In genomic region chr2:10814571-10815331, GRCh38 we compare ENCODE assay signal across 14 cellular contexts. TPM values are rescaled to one million over a fixed set of nuclear protein-coding genes. Genes with fewer than 3 reads are reported as not detected.
DNase-seq lines count a peak whose midpoint lies in the region; ATAC-seq and TF ChIP-seq lines count a peak whose summit lies in the region.
"Had no signal": no experiment of that assay in that cellular context is flagged by ENCODE, and none has a peak within 500 bp of the region (broad histone marks: within the 10 kb centered on the region; RNA-seq: fewer than 3 reads in every experiment).

No MANE protein-coding gene starts in this region.

- H3K4me3 ChIP-seq in mammary epithelial cell (replicated peaks in 1 of 3; ENCODE audit: insufficient read depth in 1 of 3, low read depth in 2 of 3, low read length in 3 of 3): no peak overlapping the region
- H3K4me3 ChIP-seq in breast epithelium: no peak overlapping the region

- CTCF ChIA-PET in mammary epithelial cell (lab: Charles Lee; ENCODE audit: low non-redundant PET): no interaction called here

- intact Hi-C loops in mammary epithelial cell (cut with micrococcal nuclease): no loop called here
- intact Hi-C loops in breast epithelium (cut with DNase I; ENCODE audit: low total_unique reads): no loop called here

- H3K36me3 Mint-ChIP-seq in glutamatergic neuron (ENCODE audit: unreplicated experiment): no peaks in the 10 kb centered on the region
- H3K36me3 Mint-ChIP-seq in stimulated activated naive B cell treated with anti-CD40 and anti-IgM and Interleukin-4, amounts not matched to agents 10 μg/mL and 1 μg/mL and 100 μg/mL, for 72 hours: peaks cover 5 to 22% of the 10 kb centered on the region in 2 donors

- peaks cover 10% of the 10 kb centered on the region for H3K27me3 Mint-ChIP-seq in glutamatergic neuron (ENCODE audit: unreplicated experiment)
- peaks cover 9 to 10% of the 10 kb centered on the region in 2 donors for H3K27me3 Mint-ChIP-seq in stimulated activated naive B cell treated with anti-CD40 and anti-IgM and Interleukin-4, amounts not matched to agents 10 μg/mL and 1 μg/mL and 100 μg/mL, for 72 hours

- no peaks in the 10 kb centered on the region for H4K20me1 ChIP-seq in mammary epithelial cell (ENCODE audit: insufficient read depth, low read length)

- H3K79me2 ChIP-seq in mammary epithelial cell (ENCODE audit: insufficient read depth, low read length): peaks cover 28% of the 10 kb centered on the region

- BruUV-seq in mammary epithelial cell (replicated peaks; lab: Mats Ljungman, UMichigan): no TSS peak

- peaks cover 8% of the 10 kb centered on the region for H3K9me3 Mint-ChIP-seq in glutamatergic neuron (ENCODE audit: unreplicated experiment)
- H3K9me3 Mint-ChIP-seq in stimulated activated naive B cell treated with anti-CD40 and anti-IgM and Interleukin-4, amounts not matched to agents 10 μg/mL and 1 μg/mL and 100 μg/mL, for 72 hours: no peaks in the 10 kb centered on the region
- H3K9me3 Mint-ChIP-seq: activated T-cell treated with anti-CD3 and anti-CD28 coated beads, Interleukin-2, amount 50 U/mL, for 24 hours; T-helper 2 cell treated with Interferon-gamma antibody and Interleukin-4, amounts not matched to agents 5 μg/mL and 100 μg/mL, for 36 hours had no signal

- DNase-seq in mammary epithelial cell: no peak
- DNase-seq in breast epithelium (ENCODE audit: low spot score in 2 of 2): no peak
- peak; percentile 32 for DNase-seq in SK-MEL-5 (ENCODE audit: low read depth, low spot score)
- DNase-seq in glutamatergic neuron: no peak
- DNase-seq in stimulated activated naive B cell treated with anti-CD40 and anti-IgM and Interleukin-4, amounts not matched to agents 10 μg/mL and 1 μg/mL and 100 μg/mL, for 72 hours: no peak
- no peak for DNase-seq in cerebellar nuclear complex (lab: John Stamatoyannopoulos, UW)
- DNase-seq in RKO (ENCODE audit: low spot score): no peak
- DNase-seq: activated T-cell treated with anti-CD3 and anti-CD28 coated beads, Interleukin-2, amount 50 U/mL, for 24 hours; foreskin keratinocyte; H7; NCI-H1048; NCI-H748 treated with DMSO at 0.1 percent for 48 hours had no signal

- H3K36me3 ChIP-seq in mammary epithelial cell (ENCODE audit: insufficient read depth, low read length) (no peaks in the 10 kb centered on the region), breast epithelium (no peaks in the 10 kb centered on the region)

- no peak for TF ChIP-seq POLR2A in breast epithelium (IDR thresholded peaks at IDR 0.05)

- WGBS in mammary epithelial cell (ENCODE audit: low coverage, missing lambda C conversion rate): 71% methylated on average over 14 of the region's 16 CpGs

- no peaks in the 10 kb centered on the region for H3K27me3 ChIP-seq in mammary epithelial cell (ENCODE audit: insufficient read depth, low read length)
- H3K27me3 ChIP-seq in breast epithelium: no peaks in the 10 kb centered on the region

- H3K4me2 ChIP-seq in mammary epithelial cell (ENCODE audit: insufficient read depth, low read depth, low read length): no peak overlapping the region

- no peak overlapping the region for H3K9ac ChIP-seq in mammary epithelial cell (ENCODE audit: insufficient read depth, low read length)

- peaks cover 21% of the 10 kb centered on the region for H3K4me1 Mint-ChIP-seq in glutamatergic neuron (ENCODE audit: low read depth, unreplicated experiment)
- peaks cover 15 to 25% of the 10 kb centered on the region in 2 donors for H3K4me1 Mint-ChIP-seq in stimulated activated naive B cell treated with anti-CD40 and anti-IgM and Interleukin-4, amounts not matched to agents 10 μg/mL and 1 μg/mL and 100 μg/mL, for 72 hours

- ATAC-seq in stimulated activated naive B cell treated with anti-CD40 and anti-IgM and Interleukin-4, amounts not matched to agents 10 μg/mL and 1 μg/mL and 100 μg/mL, for 72 hours (replicated peaks): no peak
- ATAC-seq in HG03196 (IDR thresholded peaks at IDR 0.05; ENCODE audit: unreplicated experiment): no peak
- ATAC-seq: foreskin keratinocyte had no signal

- dilution Hi-C loops in mammary epithelial cell (cut with HindIII; ENCODE audit: low sequenced_read_pairs): loop anchor here (5.0 kb wide), 1 partner anchor 32 kb away; no protein-coding TSS in a partner anchor

- in situ Hi-C loops in mammary epithelial cell (cut with MboI; ENCODE audit: low sequenced_read_pairs in 2 of 2) (no loop called here), SK-MEL-5 (cut with HindIII; ENCODE audit: low pct_unique_long_range_greater_than_20kb, low sequenced_read_pairs) (no loop called here)

- peaks cover 13% of the 10 kb centered on the region for H3K4me1 ChIP-seq in mammary epithelial cell (ENCODE audit: insufficient read depth, low read length)
- no peaks in the 10 kb centered on the region for H3K4me1 ChIP-seq in breast epithelium

- H3K9me3 ChIP-seq in mammary epithelial cell (replicated peaks; ENCODE audit: insufficient read depth, low read length) (no peaks in the 10 kb centered on the region), breast epithelium (no peaks in the 10 kb centered on the region)

- no peak overlapping the region for H3K27ac Mint-ChIP-seq in glutamatergic neuron (ENCODE audit: unreplicated experiment)
- peak overlapping the region; percentile 20 for H3K27ac Mint-ChIP-seq in stimulated activated naive B cell treated with anti-CD40 and anti-IgM and Interleukin-4, amounts not matched to agents 10 μg/mL and 1 μg/mL and 100 μg/mL, for 72 hours
- H3K27ac Mint-ChIP-seq: activated T-cell treated with anti-CD3 and anti-CD28 coated beads, Interleukin-2, amount 50 U/mL, for 24 hours; T-helper 2 cell treated with Interferon-gamma antibody and Interleukin-4, amounts not matched to agents 5 μg/mL and 100 μg/mL, for 36 hours had no signal

- H2AFZ ChIP-seq in mammary epithelial cell (ENCODE audit: low read depth, low read length): peak overlapping the region; percentile 50

- H3K27ac ChIP-seq in mammary epithelial cell (ENCODE audit: insufficient read depth, low read depth, low read length) (no peak overlapping the region), breast epithelium (peak overlapping the region in 1 of 2 donors; percentile 21)
- H3K27ac ChIP-seq: foreskin keratinocyte had no signal

- H3K4me3 Mint-ChIP-seq in glutamatergic neuron (ENCODE audit: unreplicated experiment): peak overlapping the region; percentile 70
- no peak overlapping the region for H3K4me3 Mint-ChIP-seq in stimulated activated naive B cell treated with anti-CD40 and anti-IgM and Interleukin-4, amounts not matched to agents 10 μg/mL and 1 μg/mL and 100 μg/mL, for 72 hours
- H3K4me3 Mint-ChIP-seq: activated T-cell treated with anti-CD3 and anti-CD28 coated beads, Interleukin-2, amount 50 U/mL, for 24 hours had no signal

- no peak for TF ChIP-seq CTCF in mammary epithelial cell (conservative IDR thresholded peaks at IDR 0.05 in 1 of 2, IDR thresholded peaks at IDR 0.05 in 1 of 2; ENCODE audit: extremely low read depth in 1 of 2, insufficient read depth in 1 of 2, low read depth in 1 of 2, low read length in 2 of 2)
- TF ChIP-seq CTCF in breast epithelium (IDR thresholded peaks at IDR 0.05): no peak
- TF ChIP-seq CTCF in glutamatergic neuron (IDR thresholded peaks at IDR 0.05; ENCODE audit: partially characterized antibody, unreplicated experiment): no peak

RNA-seq across cellular contexts. Expression of gene PDIA6, which starts 2.2 kb away (rescaled TPM):
- total RNA-seq in mammary epithelial cell: 100 to 1,000 TPM; 168 to 256 TPM
- 270 TPM for polyA plus RNA-seq in mammary epithelial cell
- polyA minus RNA-seq in mammary epithelial cell: 139 TPM
- total RNA-seq in breast epithelium: 100 to 1,000 TPM in 2 of 3 donors, 10 to 100 TPM in 1; 84.7 to 118 (median 108) TPM
- 771 and 813 TPM in 2 replicates for total RNA-seq in SK-MEL-5 (2014; rRNA removed; shearing (Covaris generic))
- polyA plus RNA-seq in SK-MEL-5 (2015; cell fraction: cytosol; rRNA removed): 624 and 644 TPM in 2 replicates
- polyA plus RNA-seq in SK-MEL-5 (2015; cell fraction: nucleus; rRNA removed): 73.7 and 90.8 TPM in 2 replicates
- total RNA-seq in glutamatergic neuron (ENCODE audit: unreplicated experiment): 85.8 TPM
